ENCODE assay signal across 10 cellular contexts in the genomic region with DNA sequence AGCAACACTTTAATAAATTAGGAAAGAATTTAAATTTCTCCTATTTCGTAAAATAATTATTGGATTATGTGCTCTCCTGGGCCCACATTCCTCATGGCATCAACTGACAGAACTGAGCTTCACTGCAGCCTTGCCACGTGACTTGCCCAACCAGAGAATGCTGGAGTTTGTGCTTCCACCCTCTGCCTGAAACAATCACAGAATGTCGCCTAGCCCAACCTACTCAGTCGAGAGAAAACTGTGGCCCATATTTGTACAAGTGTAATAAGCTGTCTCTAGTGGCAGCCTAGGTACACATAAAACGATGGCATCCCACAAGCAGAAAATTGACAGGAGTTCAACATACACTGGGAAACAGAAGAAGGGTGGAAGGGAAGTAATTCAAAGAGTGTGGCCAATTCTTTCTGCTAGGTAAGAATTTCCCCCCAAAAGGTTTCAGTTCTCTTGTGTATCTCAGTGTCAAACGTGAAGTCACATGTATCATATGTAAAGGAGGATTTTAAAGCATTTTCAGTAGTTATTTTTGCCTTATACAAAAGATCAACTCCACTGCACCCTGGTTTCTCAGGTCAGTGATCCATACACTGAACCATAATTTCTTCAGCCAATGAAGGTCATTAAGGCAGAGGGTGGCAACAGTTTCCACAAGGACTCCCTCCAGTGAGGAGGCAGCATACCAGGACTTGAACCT. TPM values are rescaled to one million over a fixed set of nuclear protein-coding genes. Genes with fewer than 3 reads are reported as not detected.
A peak's percentile ranks its signal among the peaks of the same experiment; 100 is the strongest.
DNase-seq lines count a peak whose midpoint lies in the region; ATAC-seq and TF ChIP-seq lines count a peak whose summit lies in the region.
"Had no signal": no experiment of that assay in that cellular context is flagged by ENCODE, and none has a peak within 500 bp of the region (broad histone marks: within the 10 kb centered on the region; RNA-seq: fewer than 3 reads in every experiment).

No MANE protein-coding gene starts in this region.

- no peak for TF ChIP-seq CTCF in GM06990 (IDR thresholded peaks at IDR 0.05; ENCODE audit: insufficient read depth, low read length, poor library complexity, severe bottlenecking)
- TF ChIP-seq CTCF in Panc1 (IDR thresholded peaks at IDR 0.05) = no peak
- no peak for TF ChIP-seq CTCF in PC-9 (conservative IDR thresholded peaks at IDR 0.05)

- no peaks in the 10 kb centered on the region for H3K27me3 ChIP-seq in GM06990 (replicated peaks; ENCODE audit: control insufficient read depth, insufficient read depth, low read length)
- H3K27me3 ChIP-seq in Panc1 (ENCODE audit: control insufficient read depth, insufficient read depth, low read length) = no peaks in the 10 kb centered on the region
- H3K27me3 ChIP-seq in PC-9 (ENCODE audit: insufficient read depth, low read depth) = no peaks in the 10 kb centered on the region

- H3K36me3 ChIP-seq in GM06990 (ENCODE audit: control insufficient read depth, insufficient read depth, low read length) (no peaks in the 10 kb centered on the region), Panc1 (ENCODE audit: control insufficient read depth, insufficient read depth, low read length) (no peaks in the 10 kb centered on the region), PC-9 (ENCODE audit: low read depth) (no peaks in the 10 kb centered on the region)

- no peaks in the 10 kb centered on the region for H4K20me1 ChIP-seq in PC-9 (ENCODE audit: insufficient read depth)

- H3K4me3 ChIP-seq in GM06990 (replicated peaks; ENCODE audit: low read depth, low read length) = no peak overlapping the region
- no peak overlapping the region for H3K4me3 ChIP-seq in Panc1 (ENCODE audit: low read depth in 2 of 2, low read length in 2 of 2)
- no peak overlapping the region for H3K4me3 ChIP-seq in PC-9
- H3K4me3 ChIP-seq: SK-N-MC had no signal

- POLR2A ChIA-PET in Panc1 (lab: Charles Lee) (no interaction called here), PC-9 (lab: Charles Lee; ENCODE audit: unreplicated experiment) (no interaction called here)

- peak overlapping the region; percentile 86 for H3K27ac ChIP-seq in Panc1 (ENCODE audit: low read length)
- H3K27ac ChIP-seq in PC-9 = no peak overlapping the region
- H3K27ac ChIP-seq: SK-N-MC had no signal

- H3K79me2 ChIP-seq in PC-9 (ENCODE audit: low read depth) = no peaks in the 10 kb centered on the region

- H3K9me2 ChIP-seq in PC-9 (ENCODE audit: insufficient read depth) = no peaks in the 10 kb centered on the region

- in situ Hi-C loops in Panc1 (cut with HindIII; ENCODE audit: low pct_unique_long_range_greater_than_20kb, low sequenced_read_pairs) = no loop called here

- H3K4me2 ChIP-seq in PC-9 = no peak overlapping the region

- H2AFZ ChIP-seq in PC-9 = no peak overlapping the region

- H3F3A ChIP-seq in PC-9 (ENCODE audit: insufficient read depth, low read depth) = no peaks in the 10 kb centered on the region

- intact Hi-C loops in Panc1 (cut with micrococcal nuclease; ENCODE audit: unreplicated experiment) (no loop called here), PC-9 (cut with micrococcal nuclease; ENCODE audit: unreplicated experiment) (no loop called here)

- peak; percentile 76 for ATAC-seq in GM19452 (IDR thresholded peaks at IDR 0.05; ENCODE audit: unreplicated experiment)
- peak; percentile 67 for ATAC-seq in HG03064 (IDR thresholded peaks at IDR 0.05; ENCODE audit: low read depth, unreplicated experiment)
- ATAC-seq in Panc1 = no peak

- H3K9me3 ChIP-seq in Panc1 (ENCODE audit: control insufficient read depth, insufficient read depth, low read depth, low read length) (no peaks in the 10 kb centered on the region), PC-9 (ENCODE audit: insufficient read depth, low read depth) (no peaks in the 10 kb centered on the region)

- BruUV-seq in Panc1 (replicated peaks; lab: Mats Ljungman, UMichigan) (no TSS peak), PC-9 (replicated peaks; lab: Mats Ljungman, UMichigan) (no TSS peak)

- H3K4me1 ChIP-seq in Panc1 (ENCODE audit: control insufficient read depth, insufficient read depth, low read length) (peaks cover 90% of the 10 kb centered on the region), PC-9 (replicated peaks; ENCODE audit: insufficient read depth) (no peaks in the 10 kb centered on the region)

- peak; percentile 50 for DNase-seq in GM06990 (ENCODE audit: extremely low read depth, insufficient read length)
- no peak for DNase-seq in Panc1 (ENCODE audit: low read depth, low spot score)
- DNase-seq in PC-9 = no peak
- DNase-seq in HUDEP-2 (lab: John Stamatoyannopoulos, UW; ENCODE audit: unreplicated experiment in 76 of 76) = no peak
- no peak for DNase-seq in SKM-1 (lab: John Stamatoyannopoulos, UW; ENCODE audit: unreplicated experiment)
- DNase-seq in SIG-M5 treated with dmso at 0.1 percent for 504 hours (lab: John Stamatoyannopoulos, UW; ENCODE audit: unreplicated experiment) = no peak

- CTCF ChIA-PET in Panc1 (lab: Charles Lee) (no interaction called here), PC-9 (lab: Charles Lee) (no interaction called here)

RNA-seq across cellular contexts. Expression of a gene that starts 41.7 kb away (rescaled TPM):
- total RNA-seq in Panc1 (2021; ENCODE audit: unreplicated experiment) (37.5 TPM), PC-9 (2021) (2.8 and 5.5 TPM in 2 replicates)
- 22.8 TPM for polyA plus RNA-seq in Panc1 (2012; ENCODE audit: insufficient read length)
- polyA plus RNA-seq: CD14-positive monocyte had no signal
